In genomic region chr5:78548216-78548615, GRCh38 we compare ENCODE assay signal across 15 cellular contexts.
DNase-seq lines count a peak whose midpoint lies in the region; ATAC-seq and TF ChIP-seq lines count a peak whose summit lies in the region.
"Had no signal": no experiment of that assay in that cellular context is flagged by ENCODE, and none has a peak within 500 bp of the region (broad histone marks: within the 10 kb centered on the region; RNA-seq: fewer than 3 reads in every experiment).

No MANE protein-coding gene starts in this region.

- no peaks in the 10 kb centered on the region for H3K27me3 Mint-ChIP-seq in osteocyte (ENCODE audit: unreplicated experiment)
- H3K27me3 Mint-ChIP-seq: stimulated activated naive B cell treated with anti-CD40 and anti-IgM and Interleukin-4, amounts not matched to agents 10 μg/mL and 1 μg/mL and 100 μg/mL, for 72 hours had no signal

- H3K4me3 Mint-ChIP-seq in osteocyte (ENCODE audit: unreplicated experiment): no peak overlapping the region
- H3K4me3 Mint-ChIP-seq: activated CD8-positive, alpha-beta T cell treated with anti-CD3 and anti-CD28 coated beads, Interleukin-2, amount 10 ng/mL, durations not matched to agents 7 days and 5 days; stimulated activated naive B cell treated with anti-CD40 and anti-IgM and Interleukin-4, amounts not matched to agents 10 μg/mL and 1 μg/mL and 100 μg/mL, for 72 hours had no signal

- TF ChIP-seq POLR2A in gastroesophageal sphincter (IDR thresholded peaks at IDR 0.05): no peak

- H3K9me3 ChIP-seq in adipocyte (ENCODE audit: control insufficient read depth, low read length) (no peaks in the 10 kb centered on the region), gastroesophageal sphincter (no peaks in the 10 kb centered on the region), upper lobe of right lung (no peaks in the 10 kb centered on the region)
- H3K9me3 ChIP-seq: Caco-2, pancreas had no signal

- H3K9me3 Mint-ChIP-seq in osteocyte (ENCODE audit: unreplicated experiment): no peaks in the 10 kb centered on the region

- peak overlapping the region; percentile 93 for H3K27ac Mint-ChIP-seq in osteocyte (ENCODE audit: unreplicated experiment)
- H3K27ac Mint-ChIP-seq: activated CD8-positive, alpha-beta T cell treated with anti-CD3 and anti-CD28 coated beads, Interleukin-2, amount 10 ng/mL, durations not matched to agents 7 days and 5 days had no signal

- H3K4me1 Mint-ChIP-seq in osteocyte (ENCODE audit: unreplicated experiment): peaks cover 60% of the 10 kb centered on the region

- TF ChIP-seq EP300 in gastroesophageal sphincter (IDR thresholded peaks at IDR 0.05): no peak

- H3K36me3 Mint-ChIP-seq in osteocyte (ENCODE audit: unreplicated experiment): peaks cover 27% of the 10 kb centered on the region

- 50% methylated on average over 1 of the region's 6 CpGs; no CpG with 5 or more reads in 1 of the 2 donors for WGBS in gastroesophageal sphincter (ENCODE audit: low coverage in 1 of 2), 2 donors

- TF ChIP-seq CTCF in gastroesophageal sphincter (IDR thresholded peaks at IDR 0.05) (no peak), osteocyte (IDR thresholded peaks at IDR 0.05) (no peak), upper lobe of right lung (IDR thresholded peaks at IDR 0.05) (no peak)

- H3K4me3 ChIP-seq in adipocyte (ENCODE audit: low read length) (peak overlapping the region; percentile 30), gastroesophageal sphincter (no peak overlapping the region), upper lobe of right lung (no peak overlapping the region)
- H3K4me3 ChIP-seq: pancreas had no signal

- H3K27me3 ChIP-seq in adipocyte (replicated peaks; ENCODE audit: control insufficient read depth, insufficient read depth, low read length): no peaks in the 10 kb centered on the region
- no peaks in the 10 kb centered on the region for H3K27me3 ChIP-seq in gastroesophageal sphincter
- H3K27me3 ChIP-seq in upper lobe of right lung: no peaks in the 10 kb centered on the region
- H3K27me3 ChIP-seq: pancreas had no signal

- ATAC-seq in gastroesophageal sphincter: no peak
- ATAC-seq in upper lobe of right lung: peak; percentile 3
- ATAC-seq: activated CD8-positive, alpha-beta T cell treated with anti-CD3 and anti-CD28 coated beads, Interleukin-2, amount 10 ng/mL, durations not matched to agents 7 days and 5 days had no signal

- intact Hi-C loops in upper lobe of right lung (cut with DNase I): no loop called here

- H3K9ac ChIP-seq in adipocyte (ENCODE audit: low read length): peak overlapping the region; percentile 70

- H3K27ac ChIP-seq in gastroesophageal sphincter: peak overlapping the region in 3 of 4 donors; percentile 67 to 82 (median 78)
- H3K27ac ChIP-seq in upper lobe of right lung: peak overlapping the region; percentile 63

- no peaks in the 10 kb centered on the region for H3K36me3 ChIP-seq in adipocyte (ENCODE audit: control insufficient read depth, insufficient read depth, low read length, severe bottlenecking)
- no peaks in the 10 kb centered on the region for H3K36me3 ChIP-seq in gastroesophageal sphincter
- no peaks in the 10 kb centered on the region for H3K36me3 ChIP-seq in upper lobe of right lung
- H3K36me3 ChIP-seq: pancreas had no signal

- DNase-seq in adipocyte (ENCODE audit: low read depth) (no peak), osteocyte (ENCODE audit: extremely low spot score, unreplicated experiment) (no peak), upper lobe of right lung (peak; percentile 59), NCI-H146 treated with DMSO at 0.1 percent for 48 hours (lab: John Stamatoyannopoulos, UW; ENCODE audit: unreplicated experiment) (no peak), NCI-H446 (lab: John Stamatoyannopoulos, UW) (no peak), OCI-M2 (lab: John Stamatoyannopoulos, UW; ENCODE audit: unreplicated experiment) (no peak)
- DNase-seq in activated CD4-positive, alpha-beta T cell treated with anti-CD3 and anti-CD28 coated beads for 48 hours: no peak
- DNase-seq: activated CD8-positive, alpha-beta T cell treated with anti-CD3 and anti-CD28 coated beads, Interleukin-2, amount 10 ng/mL, durations not matched to agents 7 days and 5 days; activated naive CD4-positive, alpha-beta T cell treated with Interleukin-2 at 50 U/mL for 16 hours; Caco-2; NCI-H345; stimulated activated CD4-positive, alpha-beta T cell treated with anti-CD3 and anti-CD28 coated beads, Interleukin-4, amount 100 ng/mL, for 1 hour; stimulated activated naive B cell treated with anti-CD40 and anti-IgM and Interleukin-4, amounts not matched to agents 10 μg/mL and 1 μg/mL and 100 μg/mL, for 72 hours had no signal

- H3K4me1 ChIP-seq in adipocyte (ENCODE audit: control insufficient read depth, insufficient read depth, low read length) (peaks cover 70% of the 10 kb centered on the region), gastroesophageal sphincter (peaks cover 0 to 50% (median 21%) of the 10 kb centered on the region in 3 donors), upper lobe of right lung (peaks cover 10% of the 10 kb centered on the region)
- H3K4me1 ChIP-seq: Caco-2 had no signal
